In genomic region chr9:42937583-42938235, GRCh38 we compare ENCODE assay signal across 5 cellular contexts.
DNase-seq lines count a peak whose midpoint lies in the region; ATAC-seq, FAIRE-seq and TF ChIP-seq lines count a peak whose summit lies in the region.
"Not testable (repeated sequence)": the region's sequence is repeated elsewhere in the genome, so short reads cannot be mapped to it uniquely, and the experiment has no call there.

No MANE protein-coding gene starts in this region.

- H3K9me3 ChIP-seq in HepG2 (ENCODE audit: low read length); liver (ENCODE audit: control insufficient read depth in 4 of 4, low read length in 3 of 4); right lobe of liver: not testable (repeated sequence)

- H3K27me3 ChIP-seq in HepG2 (ENCODE audit: control insufficient read depth in 1 of 2, insufficient read depth in 2 of 2, low read length in 2 of 2); liver (ENCODE audit: control insufficient read depth in 4 of 4, insufficient read depth in 4 of 4, low read length in 3 of 4); right lobe of liver: not testable (repeated sequence)

- not testable (repeated sequence) for H3K36me3 ChIP-seq in HepG2 (replicated peaks in 1 of 2; ENCODE audit: control insufficient read depth in 1 of 2, insufficient read depth in 2 of 2, low read length in 2 of 2); liver (ENCODE audit: control insufficient read depth in 4 of 4, insufficient read depth in 3 of 4, low read depth in 1 of 4, low read length in 3 of 4); right lobe of liver

- H3K79me2 ChIP-seq in HepG2 (ENCODE audit: insufficient read depth, low read length), result not testable (repeated sequence)

- ATAC-seq in left lobe of liver, result peak; percentile 64
- ATAC-seq in HepG2, result peak; percentile 53
- peak in 3 of 4 donors; percentile 46 to 66 (median 62) for ATAC-seq in right lobe of liver

- not testable (repeated sequence) for TF ChIP-seq CTCF in HepG2 (CRISPR knock-in tag; IDR thresholded peaks at IDR 0.05); liver (IDR thresholded peaks at IDR 0.05; ENCODE audit: low read depth, low read length, missing input control); right lobe of liver (IDR thresholded peaks at IDR 0.05)

- POLR2A ChIA-PET in HepG2 (lab: Yijun Ruan, JAX), result not testable (repeated sequence)

- FAIRE-seq in HepG2 (lab: Jason Lieb, UNC), result not testable (repeated sequence)

- in situ Hi-C loops in HepG2 (cut with HindIII; ENCODE audit: extremely low pct_ligation_motif_present, low pct_unique_long_range_greater_than_20kb), result not testable (repeated sequence)

- H2AFZ ChIP-seq in HepG2 (ENCODE audit: low read length), result not testable (repeated sequence)

- H3K27ac ChIP-seq in HepG2 (ENCODE audit: extremely low read length, insufficient read depth, low read length); liver (ENCODE audit: low read depth in 1 of 2, low read length in 2 of 2): not testable (repeated sequence)
- peak overlapping the region in 1 of 3 donors; percentile 33 for H3K27ac ChIP-seq in right lobe of liver

- not testable (repeated sequence) for H4K20me1 ChIP-seq in HepG2 (ENCODE audit: insufficient read depth, low read length)

- BruUV-seq in HepG2 (replicated peaks; lab: Mats Ljungman, UMichigan), result not testable (repeated sequence)

- not testable (repeated sequence) for H3K4me2 ChIP-seq in HepG2 (ENCODE audit: low read depth, low read length)

- TF ChIP-seq POLR2A in HepG2 (IDR thresholded peaks at IDR 0.05; ENCODE audit: insufficient read depth in 1 of 2, low read depth in 2 of 2, low read length in 2 of 2); right lobe of liver (IDR thresholded peaks at IDR 0.05): not testable (repeated sequence)

- WGBS in HepG2 (ENCODE audit: low lambda C conversion rate), result 38% methylated on average over 2 of the region's 2 CpGs
- WGBS in liver, result 47% methylated on average over 2 of the region's 2 CpGs
- WGBS in right lobe of liver (ENCODE audit: insufficient coverage, low coverage, low lambda C conversion rate, missing lambda C conversion rate), result 29% methylated on average over 2 of the region's 2 CpGs

- H3K4me1 ChIP-seq in HepG2 (ENCODE audit: insufficient read depth, low read length) (peaks cover 14% of the 10 kb centered on the region), liver (ENCODE audit: control insufficient read depth in 4 of 4, insufficient read depth in 4 of 4, low read length in 3 of 4) (peaks cover 2 to 27% (median 17%) of the 10 kb centered on the region in 4 donors)
- H3K4me1 ChIP-seq in right lobe of liver, result not testable (repeated sequence)

- TF ChIP-seq EP300 in HepG2 (IDR thresholded peaks at IDR 0.05; ENCODE audit: low read depth in 2 of 2, low read length in 2 of 2); HepG2 (CRISPR knock-in tag; IDR thresholded peaks at IDR 0.05; ENCODE audit: borderline replicate concordance): not testable (repeated sequence)

- not testable (repeated sequence) for H3K4me3 ChIP-seq in HepG2 (replicated peaks in 1 of 3; ENCODE audit: insufficient read depth in 1 of 3, low read depth in 2 of 3, low read length in 3 of 3); liver (ENCODE audit: low read depth in 1 of 3, low read length in 3 of 3); right lobe of liver

- peak; percentile 7 for DNase-seq in dermis blood vessel endothelial cell
- DNase-seq in left lobe of liver (ENCODE audit: low spot score), result not testable (repeated sequence)
- peak; percentile 11 for DNase-seq in HepG2 (ENCODE audit: low spot score)
- peak in 1 of 3 donors; percentile 48 for DNase-seq in right lobe of liver

- TF ChIP-seq RAD21 in HepG2 (CRISPR knock-in tag; IDR thresholded peaks at IDR 0.05); liver (IDR thresholded peaks at IDR 0.05): not testable (repeated sequence)

- CTCF ChIA-PET in HepG2 (lab: Yijun Ruan, JAX; ENCODE audit: low intra/inter-chr PET ratio, low total read pairs), result not testable (repeated sequence)

- not testable (repeated sequence) for H3K9ac ChIP-seq in HepG2 (ENCODE audit: insufficient read depth, low read depth, low read length); liver (ENCODE audit: low read depth in 1 of 2, low read length in 2 of 2)

- intact Hi-C loops in HepG2 (cut with micrococcal nuclease; ENCODE audit: unreplicated experiment); right lobe of liver (cut with DNase I): not testable (repeated sequence)

TF ChIP-seq in HepG2, 621 proteins besides CTCF, POLR2A, EP300 and RAD21:
- TF ChIP-seq ARID5B (CRISPR knock-in tag; IDR thresholded peaks at IDR 0.05), result 0 out of 2 replicates have a peak, but pooled peaks have one; percentile 28
- TF ChIP-seq HNF4A (CRISPR knock-in tag; IDR thresholded peaks at IDR 0.05), result peak; percentile 37
- peak; percentile 58 for TF ChIP-seq RARA (CRISPR knock-in tag; IDR thresholded peaks at IDR 0.05)

TF ChIP-seq in liver, 16 proteins besides CTCF, POLR2A, EP300 and RAD21:
- TF ChIP-seq HNF4A (conservative IDR thresholded peaks at IDR 0.05), result peak; percentile 79 to 80
- peak; percentile 40 for TF ChIP-seq HNF4G (IDR thresholded peaks at IDR 0.05)
- TF ChIP-seq JUND (IDR thresholded peaks at IDR 0.05), result peak in 1 of 2 donors; percentile 30
- peak; percentile 48 to 81 for TF ChIP-seq RXRA (IDR thresholded peaks at IDR 0.05)
TF ChIP-seq in liver: peak in this region for 4; not testable (repeated sequence) for 12.
